In genomic region chr17:78304549-78305037, GRCh38 we compare ENCODE assay signal across 1 cellular context.
TF ChIP-seq lines count a peak whose summit lies in the region.

No MANE protein-coding gene starts in this region.

TF ChIP-seq in H1, 55 proteins besides CTCF, POLR2A, EP300 and RAD21:
- TF ChIP-seq TEAD4 (IDR thresholded peaks at IDR 0.05; ENCODE audit: low read depth, low read length) (no peak), E2F6 (IDR thresholded peaks at IDR 0.05) (peak; percentile 57)
